ENCODE assay signal across 8 cellular contexts in genomic region chr4:107824367-107825071, GRCh38. TPM values are rescaled to one million over a fixed set of nuclear protein-coding genes. Genes with fewer than 3 reads are reported as not detected.
A peak's percentile ranks its signal among the peaks of the same experiment; 100 is the strongest.
DNase-seq lines count a peak whose midpoint lies in the region; ATAC-seq and TF ChIP-seq lines count a peak whose summit lies in the region.

Gene SGMS2 (plus strand): TSS chr4:107824932. CDS start chr4:107895554, 70,622 bp downstream.

- peak within 1 kb of the TSS; percentile 67 for H3K27ac Mint-ChIP-seq in T-helper 2 cell treated with Interferon-gamma antibody and Interleukin-4, amounts not matched to agents 5 μg/mL and 100 μg/mL, for 36 hours

- H3K36me3 Mint-ChIP-seq in T-helper 2 cell treated with Interferon-gamma antibody and Interleukin-4, amounts not matched to agents 5 μg/mL and 100 μg/mL, for 36 hours (ENCODE audit: low read depth): no peaks in the 10 kb centered on the region

- H3K9ac ChIP-seq in iPS-15b (ENCODE audit: low read depth, low read length): no peak within 1 kb of the TSS

- H3K36me3 ChIP-seq in brain microvascular endothelial cell (replicated peaks) (no peaks in the 10 kb centered on the region), iPS-15b (ENCODE audit: control insufficient read depth, insufficient read depth, low read length) (no peaks in the 10 kb centered on the region)

- peaks cover 5% of the 10 kb centered on the region for H3K4me1 Mint-ChIP-seq in T-helper 2 cell treated with Interferon-gamma antibody and Interleukin-4, amounts not matched to agents 5 μg/mL and 100 μg/mL, for 36 hours (ENCODE audit: low read depth)

- H3K27ac ChIP-seq in HL-60 (replicated peaks) (peak within 1 kb of the TSS; percentile 66), brain microvascular endothelial cell (peak within 1 kb of the TSS; percentile 75)

- no peaks in the 10 kb centered on the region for H3K9me3 ChIP-seq in iPS-15b (ENCODE audit: control insufficient read depth, insufficient read depth, low read length)

- H3K4me3 Mint-ChIP-seq in T-helper 2 cell treated with Interferon-gamma antibody and Interleukin-4, amounts not matched to agents 5 μg/mL and 100 μg/mL, for 36 hours: peak within 1 kb of the TSS; percentile 80

- ATAC-seq in GM19468 (IDR thresholded peaks at IDR 0.05; ENCODE audit: extremely low read depth, unreplicated experiment): peak; percentile 49

- TF ChIP-seq CTCF in HL-60 (IDR thresholded peaks at IDR 0.05; ENCODE audit: insufficient read depth, low read length) (no peak), brain microvascular endothelial cell (IDR thresholded peaks at IDR 0.05; ENCODE audit: low read depth, low read length, missing control alignments) (no peak), retinal pigment epithelial cell (conservative IDR thresholded peaks at IDR 0.05; ENCODE audit: low read depth, low read length) (no peak)

- DNase-seq in Caki2 (ENCODE audit: low read depth) (peak; percentile 89), HL-60 (ENCODE audit: low read depth in 1 of 2, low spot score in 1 of 2) (peak; percentile 62 to 82), brain microvascular endothelial cell (peak; percentile 86), retinal pigment epithelial cell (ENCODE audit: low read depth) (peak; percentile 90), NK-92 (lab: John Stamatoyannopoulos, UW; ENCODE audit: unreplicated experiment) (no peak)
- DNase-seq in T-helper 2 cell treated with Interferon-gamma antibody and Interleukin-4, amounts not matched to agents 5 μg/mL and 100 μg/mL, for 36 hours (ENCODE audit: low spot score): peak; percentile 76

- H3K27me3 ChIP-seq in HL-60 (ENCODE audit: insufficient read depth, poor library complexity, severe bottlenecking) (no peaks in the 10 kb centered on the region), brain microvascular endothelial cell (replicated peaks) (no peaks in the 10 kb centered on the region), iPS-15b (ENCODE audit: control insufficient read depth, insufficient read depth, low read length) (peaks cover 74% of the 10 kb centered on the region)

- peaks cover 64% of the 10 kb centered on the region for H3K27me3 Mint-ChIP-seq in T-helper 2 cell treated with Interferon-gamma antibody and Interleukin-4, amounts not matched to agents 5 μg/mL and 100 μg/mL, for 36 hours (ENCODE audit: low read depth)

- peaks cover 3% of the 10 kb centered on the region for H3K4me1 ChIP-seq in iPS-15b (ENCODE audit: control insufficient read depth, insufficient read depth, low read length)

- no peaks in the 10 kb centered on the region for H3K9me3 Mint-ChIP-seq in T-helper 2 cell treated with Interferon-gamma antibody and Interleukin-4, amounts not matched to agents 5 μg/mL and 100 μg/mL, for 36 hours

- in situ Hi-C loops in Caki2 (cut with HindIII; ENCODE audit: low pct_unique_long_range_greater_than_20kb, low sequenced_read_pairs) (no loop called here), brain microvascular endothelial cell (cut with HindIII; ENCODE audit: low pct_ligation_motif_present, low sequenced_read_pairs) (no loop called here)

- peak within 1 kb of the TSS; percentile 75 for H3K4me3 ChIP-seq in HL-60 (replicated peaks; ENCODE audit: insufficient read depth, low read length)
- H3K4me3 ChIP-seq in brain microvascular endothelial cell (ENCODE audit: low read depth, low read length): peak within 1 kb of the TSS; percentile 79
- H3K4me3 ChIP-seq in iPS-15b (ENCODE audit: low read depth, low read length): peak within 1 kb of the TSS; percentile 68
- H3K4me3 ChIP-seq in retinal pigment epithelial cell (ENCODE audit: low read length): peak within 1 kb of the TSS; percentile 76

RNA-seq across cellular contexts. Expression of gene SGMS2, which starts in this region (rescaled TPM):
- 9.3 and 47.4 TPM in 2 replicates for total RNA-seq in Caki2 (2014; rRNA removed; shearing (Covaris generic); ENCODE audit: low replicate concordance)
